8 cellular contexts compared by ENCODE assay signal in the genomic region with DNA sequence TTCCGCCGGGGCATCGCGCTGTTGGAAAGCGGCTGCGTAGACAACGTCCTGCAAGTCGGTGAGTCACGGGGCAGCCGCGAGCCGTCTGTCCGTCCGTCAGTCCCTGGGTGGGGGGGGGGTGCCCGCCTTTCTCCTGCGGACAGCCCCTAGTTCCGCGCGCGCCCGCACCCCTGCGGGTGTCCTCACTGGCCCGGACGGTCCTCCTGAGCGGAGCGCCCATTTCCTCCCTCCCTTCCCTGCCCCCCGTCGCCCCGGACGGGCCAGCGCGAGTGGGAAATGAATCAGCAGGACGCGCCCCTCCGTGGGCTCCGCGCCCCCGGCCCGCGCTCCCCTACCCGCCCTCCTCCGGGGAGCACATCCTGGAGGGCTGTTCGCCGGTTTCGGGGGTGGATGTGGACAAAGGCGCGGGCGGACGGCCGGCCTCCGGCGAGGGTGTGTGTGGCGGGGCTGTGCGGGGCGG. TPM values are rescaled to one million over a fixed set of nuclear protein-coding genes. Genes with fewer than 3 reads are reported as not detected.
DNase-seq lines count a peak whose midpoint lies in the region; ATAC-seq, FAIRE-seq and TF ChIP-seq lines count a peak whose summit lies in the region.

No MANE protein-coding gene starts in this region.

- H3K9me3 ChIP-seq in adrenal gland (replicated peaks in 1 of 3) (no peaks in the 10 kb centered on the region), right atrium auricular region (no peaks in the 10 kb centered on the region), psoas muscle (no peaks in the 10 kb centered on the region)

- H3K27ac ChIP-seq in adrenal gland (peak overlapping the region; percentile 57 to 99 (median 86)), right atrium auricular region (peak overlapping the region; percentile 80 to 90), psoas muscle (peak overlapping the region; percentile 80)

- H3K4me1 ChIP-seq in adrenal gland (replicated peaks in 1 of 2) (peaks cover 0 to 28% of the 10 kb centered on the region in 2 donors), right atrium auricular region (peaks cover 0 to 28% of the 10 kb centered on the region in 2 donors), psoas muscle (peaks cover 19% of the 10 kb centered on the region)

- ATAC-seq in psoas muscle = peak; percentile 4 to 9 (median 8)
- ATAC-seq in HG02571 (IDR thresholded peaks at IDR 0.05; ENCODE audit: unreplicated experiment) = no peak
- ATAC-seq in HG03520 (IDR thresholded peaks at IDR 0.05; ENCODE audit: unreplicated experiment) = no peak

- TF ChIP-seq POLR2A in GM12891 (IDR thresholded peaks at IDR 0.05; ENCODE audit: low read depth, low read length) (no peak), adrenal gland (IDR thresholded peaks at IDR 0.05) (peak in 1 of 2 donors; percentile 10)

- FAIRE-seq in GM12891 (lab: Jason Lieb, UNC) = peak; percentile 9
- no peak for FAIRE-seq in RCC 7860 (lab: Jason Lieb, UNC)

- 0 to 1% methylated on average over 39 to 55 of the region's 55 CpGs; no CpG with 5 or more reads in 2 of the 4 donors for WGBS in adrenal gland, 4 donors
- 0 to 1% (median 1%) methylated on average over 17 to 55 of the region's 55 CpGs for WGBS in psoas muscle, 3 donors

- H3K27me3 ChIP-seq in adrenal gland (no peaks in the 10 kb centered on the region), right atrium auricular region (no peaks in the 10 kb centered on the region), psoas muscle (ENCODE audit: insufficient read depth in 3 of 3, low read length in 2 of 3) (no peaks in the 10 kb centered on the region)

- DNase-seq in GM12891 (ENCODE audit: insufficient read length, low spot score) = peak; percentile 37
- DNase-seq in RCC 7860 (ENCODE audit: low spot score) = peak; percentile 31
- DNase-seq in adrenal gland = peak in 6 of 7 donors; percentile 56 to 83 (median 76)
- no peak for DNase-seq in right atrium auricular region (ENCODE audit: low spot score)
- peak; percentile 63 to 80 for DNase-seq in psoas muscle
- no peak for DNase-seq in H4 (ENCODE audit: low spot score)

- H3K36me3 ChIP-seq in adrenal gland (replicated peaks in 1 of 2) (no peaks in the 10 kb centered on the region), right atrium auricular region (no peaks in the 10 kb centered on the region), psoas muscle (ENCODE audit: insufficient read depth in 1 of 2, low read depth in 1 of 2) (no peaks in the 10 kb centered on the region)

- TF ChIP-seq CTCF in adrenal gland (IDR thresholded peaks at IDR 0.05) (no peak), right atrium auricular region (IDR thresholded peaks at IDR 0.05) (no peak), psoas muscle (IDR thresholded peaks at IDR 0.05) (no peak)

- H3K4me3 ChIP-seq in adrenal gland (peak overlapping the region; percentile 79 to 98 (median 96)), right atrium auricular region (peak overlapping the region; percentile 72 to 93), psoas muscle (peak overlapping the region; percentile 91)

- intact Hi-C loops in adrenal gland (cut with DNase I) (loop anchor here (5.0 to 10.0 kb wide), 4 partner anchors 72 to 332 kb away; a partner anchor contains a TSS), psoas muscle (cut with DNase I) (loop anchor here (2.0 to 10.0 kb wide), 8 partner anchors 74 to 378 kb away; a partner anchor contains a TSS)

TF ChIP-seq in GM12891, 5 proteins besides CTCF, POLR2A, EP300 and RAD21:
- TF ChIP-seq POLR2AphosphoS5 (IDR thresholded peaks at IDR 0.05; ENCODE audit: low read depth, low read length) (no peak), SPI1 (IDR thresholded peaks at IDR 0.05; ENCODE audit: low read depth, low read length) (no peak), TAF1 (IDR thresholded peaks at IDR 0.05; ENCODE audit: low read depth, low read length) (no peak), PAX5 (IDR thresholded peaks at IDR 0.05; ENCODE audit: insufficient read depth, low read length, severe bottlenecking) (no peak), POU2F2 (IDR thresholded peaks at IDR 0.05; ENCODE audit: low read depth, low read length) (no peak)

RNA-seq across cellular contexts. Expression of a gene that starts 0.9 kb away (rescaled TPM):
- polyA plus RNA-seq in GM12891 (2012; ENCODE audit: low read depth, missing spikeins) = 1.4 TPM
- total RNA-seq in adrenal gland (10 to 100 TPM in 5 of 8 donors, 1 to 10 TPM in 3; 6.6 to 14.6 (median 10.7) TPM), right atrium auricular region (1 to 10 TPM; 4.6 to 5.6 TPM), psoas muscle (1 to 10 TPM; 2.4 to 6.3 (median 4.2) TPM)
- polyA plus RNA-seq in adrenal gland (1 to 10 TPM; 7.3 to 8.3 (median 8.2) TPM), psoas muscle (1 to 10 TPM; 1.4 to 5.8 (median 2.0) TPM)
- 3.8 and 7.0 TPM in 2 replicates for total RNA-seq in H4 (2014; rRNA removed; shearing (Covaris generic))

Comparison
In these comparisons a context has a peak if more than half of its experiments do, and no peak if none do; other contexts are left out.
1. DNase-seq: peak in GM12891 (single experiment), RCC 7860 (single experiment), adrenal gland (6 of 7) and psoas muscle (2 of 2); none in right atrium auricular region (single experiment) and H4 (single experiment).
2. ATAC-seq: peak in psoas muscle (4 of 4); none in HG02571 (single experiment) and HG03520 (single experiment).
3. Peak in every context shown above with its lines, with median percentiles within 50 percentile points of each other: H3K27ac ChIP-seq and H3K4me3 ChIP-seq.